Comparison of ENCODE assay signal across 25 cellular contexts in genomic region chr1:208237241-208237640, GRCh38. TPM values are rescaled to one million over a fixed set of nuclear protein-coding genes. Genes with fewer than 3 reads are reported as not detected.
DNase-seq lines count a peak whose midpoint lies in the region; ATAC-seq and TF ChIP-seq lines count a peak whose summit lies in the region.
"Had no signal": no experiment of that assay in that cellular context is flagged by ENCODE, and none has a peak within 500 bp of the region (broad histone marks: within the 10 kb centered on the region; RNA-seq: fewer than 3 reads in every experiment).

No MANE protein-coding gene starts in this region.

- H3K27ac Mint-ChIP-seq in activated naive CD4-positive, alpha-beta T cell treated with anti-CD3 and anti-CD28 coated beads for 36 hours, result no peak overlapping the region
- no peak overlapping the region for H3K27ac Mint-ChIP-seq in activated CD4-positive, alpha-beta T cell treated with anti-CD3 and anti-CD28 coated beads for 36 hours
- H3K27ac Mint-ChIP-seq: activated naive CD8-positive, alpha-beta T cell treated with anti-CD3 and anti-CD28 coated beads, Interleukin-2, amount 10 ng/mL, durations not matched to agents 7 days and 5 days; CD8-positive, alpha-beta T cell; effector memory CD8-positive, alpha-beta T cell; progenitor cell of endocrine pancreas; T-helper 2 cell treated with Interferon-gamma antibody and Interleukin-4, amounts not matched to agents 5 μg/mL and 100 μg/mL, for 36 hours; WTC11 had no signal

- peak overlapping the region; percentile 68 for H3K4me2 ChIP-seq in smooth muscle cell

- H3K9me3 ChIP-seq in smooth muscle cell (replicated peaks; ENCODE audit: low read depth), result no peaks in the 10 kb centered on the region

- peak; percentile 79 for DNase-seq in RPMI7951 (ENCODE audit: low read depth)
- no peak for DNase-seq in caudate nucleus (lab: John Stamatoyannopoulos, UW)
- DNase-seq in iris pigment epithelial cell (ENCODE audit: low read depth), result peak; percentile 54
- no peak for DNase-seq in smooth muscle cell (lab: John Stamatoyannopoulos, UW; ENCODE audit: unreplicated experiment)
- no peak for DNase-seq in activated naive CD4-positive, alpha-beta T cell treated with anti-CD3 and anti-CD28 coated beads for 36 hours
- DNase-seq in NCI-H446 (lab: John Stamatoyannopoulos, UW), result no peak
- DNase-seq in activated CD4-positive, alpha-beta T cell treated with anti-CD3 and anti-CD28 coated beads for 36 hours, result no peak
- DNase-seq: activated naive CD8-positive, alpha-beta T cell treated with anti-CD3 and anti-CD28 coated beads, Interleukin-2, amount 10 ng/mL, durations not matched to agents 7 days and 5 days; activated T-cell treated with anti-CD3 and anti-CD28 coated beads, Interleukin-2, amount 50 U/mL, for 4 hours; CD8-positive, alpha-beta T cell; DMS79; effector memory CD8-positive, alpha-beta T cell; HCEC 1CT; NCI-H146; NCI-H82; PC-3; small intestine; stimulated activated CD4-positive, alpha-beta T cell treated with anti-CD3 and anti-CD28 coated beads, Interleukin-4, amount 100 ng/mL, for 24 hours had no signal

- no peak for ATAC-seq in activated CD4-positive, alpha-beta T cell treated with anti-CD3 and anti-CD28 coated beads for 36 hours
- ATAC-seq: activated T-cell treated with anti-CD3 and anti-CD28 coated beads, Interleukin-2, amount 50 U/mL, for 4 hours; CD8-positive, alpha-beta T cell; PC-3; WTC11 had no signal

- peaks cover 68% of the 10 kb centered on the region for H3K4me1 ChIP-seq in smooth muscle cell (ENCODE audit: low read depth)

- H3K27ac ChIP-seq in caudate nucleus (ENCODE audit: low read depth, low read length) (peak overlapping the region; percentile 44), smooth muscle cell (ENCODE audit: low read depth) (peak overlapping the region; percentile 79)
- H3K27ac ChIP-seq: SK-N-MC had no signal

- no peak overlapping the region for H2AFZ ChIP-seq in smooth muscle cell (ENCODE audit: low read depth)

- H3K27me3 Mint-ChIP-seq in activated naive CD4-positive, alpha-beta T cell treated with anti-CD3 and anti-CD28 coated beads for 36 hours (ENCODE audit: low read depth), result peaks cover 35% of the 10 kb centered on the region
- H3K27me3 Mint-ChIP-seq in activated CD4-positive, alpha-beta T cell treated with anti-CD3 and anti-CD28 coated beads for 36 hours, result peaks cover 35% of the 10 kb centered on the region

- H3K36me3 ChIP-seq in smooth muscle cell (ENCODE audit: low read depth), result no peaks in the 10 kb centered on the region

- H3K27me3 ChIP-seq in smooth muscle cell (ENCODE audit: low read depth), result no peaks in the 10 kb centered on the region

- CTCF ChIA-PET in activated naive CD4-positive, alpha-beta T cell treated with anti-CD3 and anti-CD28 coated beads for 36 hours (lab: Charles Lee), result interaction anchor here (1.1 to 1.5 kb wide), 3 partner anchors 27 to 150 kb away, joined by 3 to 4 read pairs (median 4); no protein-coding TSS in a partner anchor
- CTCF ChIA-PET in activated CD4-positive, alpha-beta T cell treated with anti-CD3 and anti-CD28 coated beads for 36 hours (lab: Charles Lee), result interaction anchor here (0.8 to 3.1 kb wide), 4 partner anchors 8 to 217 kb away, joined by 3 to 18 read pairs (median 10); partner anchors contain the start of gene PLXNA2

- no peak overlapping the region for H3K9ac ChIP-seq in smooth muscle cell (ENCODE audit: low read depth)

- peaks cover 28% of the 10 kb centered on the region for H4K20me1 ChIP-seq in smooth muscle cell (ENCODE audit: low read depth)

- peaks cover 11% of the 10 kb centered on the region for H3K4me1 Mint-ChIP-seq in activated naive CD4-positive, alpha-beta T cell treated with anti-CD3 and anti-CD28 coated beads for 36 hours (ENCODE audit: low read depth)
- peaks cover 10% of the 10 kb centered on the region for H3K4me1 Mint-ChIP-seq in activated CD4-positive, alpha-beta T cell treated with anti-CD3 and anti-CD28 coated beads for 36 hours

- no peak overlapping the region for H3K4me3 ChIP-seq in smooth muscle cell
- H3K4me3 ChIP-seq: SK-N-MC had no signal

- no peaks in the 10 kb centered on the region for H3K9me3 Mint-ChIP-seq in activated naive CD4-positive, alpha-beta T cell treated with anti-CD3 and anti-CD28 coated beads for 36 hours
- no peaks in the 10 kb centered on the region for H3K9me3 Mint-ChIP-seq in activated CD4-positive, alpha-beta T cell treated with anti-CD3 and anti-CD28 coated beads for 36 hours (ENCODE audit: low read depth)
- H3K9me3 Mint-ChIP-seq: activated naive CD8-positive, alpha-beta T cell treated with anti-CD3 and anti-CD28 coated beads, Interleukin-2, amount 10 ng/mL, durations not matched to agents 7 days and 5 days; activated T-cell treated with anti-CD3 and anti-CD28 coated beads, Interleukin-2, amount 50 U/mL, for 4 hours; CD8-positive, alpha-beta T cell; central memory CD8-positive, alpha-beta T cell; effector memory CD8-positive, alpha-beta T cell; mesothelial cell of epicardium; neural crest cell; T-helper 2 cell treated with Interferon-gamma antibody and Interleukin-4, amounts not matched to agents 5 μg/mL and 100 μg/mL, for 36 hours; WTC11 had no signal

- H3F3A ChIP-seq in smooth muscle cell (ENCODE audit: low read depth), result peaks cover 3% of the 10 kb centered on the region

- 74% methylated on average over 8 of the region's 8 CpGs for WGBS in smooth muscle cell (ENCODE audit: low lambda C conversion rate)

- POLR2A ChIA-PET in activated CD4-positive, alpha-beta T cell treated with anti-CD3 and anti-CD28 coated beads for 36 hours (lab: Charles Lee), result no interaction called here

- no peak overlapping the region for H3K4me3 Mint-ChIP-seq in activated naive CD4-positive, alpha-beta T cell treated with anti-CD3 and anti-CD28 coated beads for 36 hours
- H3K4me3 Mint-ChIP-seq in activated CD4-positive, alpha-beta T cell treated with anti-CD3 and anti-CD28 coated beads for 36 hours, result no peak overlapping the region
- H3K4me3 Mint-ChIP-seq: activated naive CD8-positive, alpha-beta T cell treated with anti-CD3 and anti-CD28 coated beads, Interleukin-2, amount 10 ng/mL, durations not matched to agents 7 days and 5 days; activated T-cell treated with anti-CD3 and anti-CD28 coated beads, Interleukin-2, amount 50 U/mL, for 4 hours; CD8-positive, alpha-beta T cell; mesothelial cell of epicardium; WTC11 had no signal

- intact Hi-C loops in activated naive CD4-positive, alpha-beta T cell treated with anti-CD3 and anti-CD28 coated beads for 36 hours (cut with micrococcal nuclease), result no loop called here
- intact Hi-C loops in activated CD4-positive, alpha-beta T cell treated with anti-CD3 and anti-CD28 coated beads for 36 hours (cut with DNase I, micrococcal nuclease), result no loop called here

- TF ChIP-seq CTCF in smooth muscle cell (IDR thresholded peaks at IDR 0.05; ENCODE audit: borderline replicate concordance, insufficient read depth, poor library complexity, severe bottlenecking), result no peak

- H3K36me3 Mint-ChIP-seq in activated naive CD4-positive, alpha-beta T cell treated with anti-CD3 and anti-CD28 coated beads for 36 hours (ENCODE audit: low read depth), result no peaks in the 10 kb centered on the region
- no peaks in the 10 kb centered on the region for H3K36me3 Mint-ChIP-seq in activated CD4-positive, alpha-beta T cell treated with anti-CD3 and anti-CD28 coated beads for 36 hours (ENCODE audit: low read depth)
- H3K36me3 Mint-ChIP-seq: activated naive CD8-positive, alpha-beta T cell treated with anti-CD3 and anti-CD28 coated beads, Interleukin-2, amount 10 ng/mL, durations not matched to agents 7 days and 5 days; CD8-positive, alpha-beta T cell; mesothelial cell of epicardium; WTC11 had no signal

- H3K79me2 ChIP-seq in smooth muscle cell (ENCODE audit: low read depth), result peaks cover 55% of the 10 kb centered on the region

RNA-seq across cellular contexts. Expression of gene PLXNA2, which starts 6.9 kb away (rescaled TPM):
- 7.0 and 9.4 TPM in 2 replicates for total RNA-seq in RPMI7951 (2014; rRNA removed; shearing (Covaris generic))
- 8.2 and 12.0 TPM in 2 replicates for total RNA-seq in smooth muscle cell
- polyA plus RNA-seq in smooth muscle cell, result 8.7 and 15.7 TPM in 2 replicates
- total RNA-seq in activated naive CD4-positive, alpha-beta T cell treated with anti-CD3 and anti-CD28 coated beads for 36 hours, result under 1 TPM; 0.26 to 0.35 TPM
- total RNA-seq in activated CD4-positive, alpha-beta T cell treated with anti-CD3 and anti-CD28 coated beads for 36 hours, result under 1 TPM in 1 of 2 experiments, not detected in 1; 0.04 TPM

Comparison
In these comparisons a context has a peak if more than half of its experiments do, and no peak if none do; other contexts are left out.
1. DNase-seq: peak in RPMI7951 (single experiment) and iris pigment epithelial cell (single experiment); none in caudate nucleus (0 of 61), smooth muscle cell (single experiment), activated naive CD4-positive, alpha-beta T cell treated with anti-CD3 and anti-CD28 coated beads for 36 hours (single experiment), NCI-H446 (0 of 2) and activated CD4-positive, alpha-beta T cell treated with anti-CD3 and anti-CD28 coated beads for 36 hours (single experiment).